ENCODE assay signal across 8 cellular contexts in the genomic region with DNA sequence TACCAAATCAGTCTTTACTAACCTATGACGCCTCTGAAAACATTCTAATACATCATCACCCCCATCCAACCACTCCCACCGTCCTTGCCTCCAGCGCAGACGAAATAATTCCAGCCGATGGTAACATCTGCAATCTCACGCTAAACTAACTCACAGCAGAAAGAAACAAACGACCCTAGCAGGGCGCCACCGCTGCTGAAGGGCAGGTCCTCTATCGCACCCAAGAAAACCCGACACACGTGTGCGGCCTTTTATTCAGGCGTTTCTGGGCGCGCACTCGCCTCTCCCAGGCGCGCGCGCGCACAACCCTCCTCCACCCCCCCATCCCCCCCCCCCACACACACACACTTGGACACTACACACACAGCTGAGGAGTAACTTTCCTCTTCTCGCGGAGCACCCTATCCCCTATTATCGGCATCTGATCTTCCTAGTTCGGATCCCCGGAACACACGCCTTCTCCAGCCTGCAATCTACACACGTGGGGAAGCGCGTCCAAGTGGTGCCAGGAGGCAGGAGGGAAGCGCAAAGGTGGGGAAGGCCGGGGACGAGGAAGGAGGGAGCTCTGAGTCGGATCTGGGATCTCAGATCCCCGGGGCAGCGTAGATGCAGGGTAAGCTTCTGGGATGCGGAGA. TPM values are rescaled to one million over a fixed set of nuclear protein-coding genes. Genes with fewer than 3 reads are reported as not detected.
DNase-seq lines count a peak whose midpoint lies in the region; ATAC-seq and TF ChIP-seq lines count a peak whose summit lies in the region.

No MANE protein-coding gene starts in this region.

- in situ Hi-C loops in Panc1 (cut with HindIII; ENCODE audit: low pct_unique_long_range_greater_than_20kb, low sequenced_read_pairs): no loop called here

- H3K27me3 ChIP-seq in CD8-positive, alpha-beta T cell (ENCODE audit: insufficient read depth, low read length): no peaks in the 10 kb centered on the region
- H3K27me3 ChIP-seq in Panc1 (ENCODE audit: control insufficient read depth, insufficient read depth, low read length) (peaks cover 22% of the 10 kb centered on the region), right cardiac atrium (ENCODE audit: control insufficient read depth, insufficient read depth) (no peaks in the 10 kb centered on the region)

- peak overlapping the region; percentile 3 for H3K27ac ChIP-seq in CD8-positive, alpha-beta T cell (ENCODE audit: low read depth, low read length)
- H3K27ac ChIP-seq in Panc1 (ENCODE audit: low read length) (no peak overlapping the region), right cardiac atrium (ENCODE audit: low read length) (peak overlapping the region; percentile 68)

- POLR2A ChIA-PET in CD8-positive, alpha-beta T cell (lab: Charles Lee): interaction anchor here (0.6 to 1.9 kb wide), 7 partner anchors 13 to 158 kb away, joined by 3 to 8 read pairs (median 4); partner anchors contain the start of genes NOL7, SIRT5 and TBC1D7
- POLR2A ChIA-PET in Panc1 (lab: Charles Lee): no interaction called here

- TF ChIP-seq CTCF in CD8-positive, alpha-beta T cell (IDR thresholded peaks at IDR 0.05): no peak
- no peak for TF ChIP-seq CTCF in HFFc6 (IDR thresholded peaks at IDR 0.05)
- no peak for TF ChIP-seq CTCF in Panc1 (IDR thresholded peaks at IDR 0.05)

- BruUV-seq in Panc1 (replicated peaks; lab: Mats Ljungman, UMichigan): no TSS peak

- no peaks in the 10 kb centered on the region for H3K36me3 ChIP-seq in CD8-positive, alpha-beta T cell (ENCODE audit: insufficient read depth, low read length)
- no peaks in the 10 kb centered on the region for H3K36me3 ChIP-seq in Panc1 (ENCODE audit: control insufficient read depth, insufficient read depth, low read length)

- peak overlapping the region; percentile 85 for H3K4me3 Mint-ChIP-seq in CD8-positive, alpha-beta T cell
- peak overlapping the region; percentile 88 for H3K4me3 Mint-ChIP-seq in HFFc6

- peaks cover 7% of the 10 kb centered on the region for H3K27me3 Mint-ChIP-seq in CD8-positive, alpha-beta T cell (ENCODE audit: low read depth)
- no peaks in the 10 kb centered on the region for H3K27me3 Mint-ChIP-seq in HFFc6 (ENCODE audit: insufficient read depth)

- peaks cover 3% of the 10 kb centered on the region for H3K36me3 Mint-ChIP-seq in CD8-positive, alpha-beta T cell
- H3K36me3 Mint-ChIP-seq in HFFc6 (ENCODE audit: low read depth): no peaks in the 10 kb centered on the region

- peak in 2 of 7 experiments; percentile 38 to 51 for DNase-seq in CD8-positive, alpha-beta T cell
- DNase-seq in HFFc6: no peak
- no peak for DNase-seq in Panc1 (ENCODE audit: low read depth, low spot score)
- DNase-seq in amniotic epithelial cell (ENCODE audit: low read depth): peak; percentile 48
- peak; percentile 42 to 67 (median 65) for DNase-seq in right cardiac atrium
- DNase-seq in putamen (ENCODE audit: low spot score): peak; percentile 66
- no peak for DNase-seq in dedifferentiated amniotic fluid mesenchymal stem cell (ENCODE audit: extremely low spot score)
- no peak for DNase-seq in GOT3 (lab: John Stamatoyannopoulos, UW)

- intact Hi-C loops in CD8-positive, alpha-beta T cell (cut with DNase I, micrococcal nuclease): loop anchor here (1.0 to 5.0 kb wide), 8 partner anchors 31 to 227 kb away; no protein-coding TSS in a partner anchor
- intact Hi-C loops in Panc1 (cut with micrococcal nuclease; ENCODE audit: unreplicated experiment): no loop called here
- intact Hi-C loops in right cardiac atrium (cut with DNase I): loop anchor here in 2 of 4 donors (5.0 to 10.0 kb wide), 3 partner anchors 41 to 151 kb away; partner anchors contain the start of gene SIRT5 (in 2 of the 2)

- no peaks in the 10 kb centered on the region for H3K9me3 Mint-ChIP-seq in CD8-positive, alpha-beta T cell
- no peaks in the 10 kb centered on the region for H3K9me3 Mint-ChIP-seq in HFFc6

- ATAC-seq in CD8-positive, alpha-beta T cell: peak; percentile 19
- no peak for ATAC-seq in Panc1
- ATAC-seq in right cardiac atrium: peak; percentile 13 to 22

- H3K27ac Mint-ChIP-seq in CD8-positive, alpha-beta T cell: peak overlapping the region; percentile 60
- H3K27ac Mint-ChIP-seq in HFFc6: peak overlapping the region; percentile 76

- no peaks in the 10 kb centered on the region for H3K9me3 ChIP-seq in CD8-positive, alpha-beta T cell (ENCODE audit: low read length)
- no peaks in the 10 kb centered on the region for H3K9me3 ChIP-seq in Panc1 (ENCODE audit: control insufficient read depth, insufficient read depth, low read depth, low read length)
- no peaks in the 10 kb centered on the region for H3K9me3 ChIP-seq in right cardiac atrium (ENCODE audit: control insufficient read depth, low read length)

- H3K4me1 ChIP-seq in CD8-positive, alpha-beta T cell (ENCODE audit: insufficient read depth, low read length): peaks cover 11% of the 10 kb centered on the region
- H3K4me1 ChIP-seq in Panc1 (ENCODE audit: control insufficient read depth, insufficient read depth, low read length): no peaks in the 10 kb centered on the region; the same call in 1 of the 2 replicates
- H3K4me1 ChIP-seq in right cardiac atrium (ENCODE audit: control insufficient read depth, insufficient read depth, low read length): peaks cover 10% of the 10 kb centered on the region

- H3K4me1 Mint-ChIP-seq in CD8-positive, alpha-beta T cell (ENCODE audit: low read depth): peaks cover 36% of the 10 kb centered on the region
- peaks cover 31% of the 10 kb centered on the region for H3K4me1 Mint-ChIP-seq in HFFc6 (ENCODE audit: low read depth)

- peak overlapping the region; percentile 73 for H3K4me3 ChIP-seq in CD8-positive, alpha-beta T cell (ENCODE audit: low read depth, low read length)
- H3K4me3 ChIP-seq in Panc1 (ENCODE audit: low read depth in 2 of 2, low read length in 2 of 2) (peak overlapping the region; percentile 55 to 68), right cardiac atrium (ENCODE audit: low read length) (peak overlapping the region; percentile 82)

- WGBS in right cardiac atrium: under 1% methylated on average over 38 of the region's 38 CpGs

- CTCF ChIA-PET in CD8-positive, alpha-beta T cell (lab: Charles Lee): interaction anchor here (0.9 to 2.4 kb wide), 7 partner anchors 19 to 155 kb away, joined by 3 to 11 read pairs (median 4); partner anchors contain the start of gene SIRT5
- CTCF ChIA-PET in Panc1 (lab: Charles Lee): no interaction called here

RNA-seq across cellular contexts. Expression of gene GFOD1, which starts 1.4 kb away (rescaled TPM):
- total RNA-seq in CD8-positive, alpha-beta T cell: 1 to 10 TPM; 5.6 to 7.6 TPM
- total RNA-seq in HFFc6 (2021; fragmentation: NEBNext Ultra II Directional; extraction: Animal tissue kit (Norgen Biotek cat#: 25700)): 1 to 10 TPM; 2.3 to 4.7 (median 2.9) TPM
- total RNA-seq in Panc1 (2021; ENCODE audit: unreplicated experiment) (0.62 TPM), right cardiac atrium (10 to 100 TPM; 51.0 to 81.7 (median 54.7) TPM)
- 0.18 TPM for polyA plus RNA-seq in Panc1 (2012; ENCODE audit: insufficient read length)
- polyA plus RNA-seq in right cardiac atrium: 30.3 TPM

Comparison
In these comparisons a context has a peak if more than half of its experiments do, and no peak if none do; other contexts are left out.
1. DNase-seq: peak in amniotic epithelial cell (single experiment), right cardiac atrium (3 of 3) and putamen (single experiment); none in HFFc6 (single experiment), Panc1 (single experiment), dedifferentiated amniotic fluid mesenchymal stem cell (single experiment) and GOT3 (single experiment).
2. RNA of gene GFOD1, which starts 1.4 kb away (total RNA-seq): 51.0 to 81.7 TPM in right cardiac atrium; 5.6 to 7.6 TPM in CD8-positive, alpha-beta T cell, 2.3 to 4.7 TPM in HFFc6 and 0.62 TPM in Panc1 (single experiment); every median in the first group is over 4 times any median in the second.
3. Peak in every context shown above with its lines, with median percentiles within 50 percentile points of each other: H3K4me3 ChIP-seq.